Comparison of ENCODE assay signal across 8 cellular contexts in the genomic region with DNA sequence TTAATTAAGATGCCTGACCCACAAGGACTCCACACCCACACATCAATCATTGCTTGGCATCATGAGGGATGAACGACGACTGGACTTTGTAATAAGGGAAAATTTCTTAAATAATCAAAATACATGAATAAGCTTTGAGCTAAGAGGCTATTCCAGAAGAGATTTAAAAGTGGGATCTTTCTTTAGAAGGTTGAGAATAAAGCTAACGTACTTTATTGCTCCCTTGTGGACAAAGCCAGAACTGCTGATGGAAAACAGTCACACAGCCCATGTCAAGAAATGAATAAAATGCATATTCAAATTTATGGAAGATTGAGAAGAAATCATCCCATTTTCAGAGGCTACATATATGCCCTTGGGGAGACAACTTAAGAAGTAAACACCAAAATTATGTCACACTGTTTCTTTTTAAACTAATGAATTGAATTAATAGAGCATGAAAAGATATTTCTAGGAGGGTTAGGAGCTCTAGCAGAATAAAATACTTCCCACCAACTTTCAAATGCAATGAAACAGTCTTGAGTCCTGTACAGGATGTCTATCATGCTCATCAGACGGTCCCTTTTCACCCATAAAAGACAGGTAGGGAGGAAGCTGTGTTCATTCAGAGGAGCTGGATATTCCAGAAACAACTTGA.
A peak's percentile ranks its signal among the peaks of the same experiment; 100 is the strongest.
DNase-seq lines count a peak whose midpoint lies in the region; ATAC-seq and TF ChIP-seq lines count a peak whose summit lies in the region.

No MANE protein-coding gene starts in this region.

- H4K91ac ChIP-seq in trophoblast cell (ENCODE audit: low read depth, low read length): no peak overlapping the region

- H2AFZ ChIP-seq in trophoblast cell (ENCODE audit: insufficient read depth, low read length, poor library complexity): no peak overlapping the region

- H3K79me2 ChIP-seq in trophoblast cell (ENCODE audit: control insufficient read depth, insufficient read depth, low read length, poor library complexity): no peaks in the 10 kb centered on the region

- H3K9ac ChIP-seq in trophoblast cell (ENCODE audit: low read length): no peak overlapping the region

- intact Hi-C loops in esophagus squamous epithelium (cut with DNase I): no loop called here

- H3K27ac ChIP-seq in esophagus squamous epithelium (no peak overlapping the region), trophoblast cell (ENCODE audit: low read depth, low read length) (no peak overlapping the region)

- H2BK5ac ChIP-seq in trophoblast cell (ENCODE audit: low read depth, low read length, poor library complexity): no peak overlapping the region

- no peak overlapping the region for H2BK120ac ChIP-seq in trophoblast cell (ENCODE audit: insufficient read depth, low read length, poor library complexity)

- H2BK12ac ChIP-seq in trophoblast cell (ENCODE audit: low read length): no peak overlapping the region

- H3K4me3 ChIP-seq in esophagus squamous epithelium (no peak overlapping the region), trophoblast cell (ENCODE audit: low read depth, low read length) (no peak overlapping the region)

- no peak overlapping the region for H4K12ac ChIP-seq in trophoblast cell (ENCODE audit: low read depth, low read length)

- H3K23ac ChIP-seq in trophoblast cell (ENCODE audit: low read length): no peak overlapping the region

- H3K36me3 ChIP-seq in esophagus squamous epithelium: peaks cover 0 to 24% (median 0%) of the 10 kb centered on the region in 3 donors
- H3K36me3 ChIP-seq in trophoblast cell (ENCODE audit: control insufficient read depth in 1 of 2, insufficient read depth in 2 of 2, low read length in 2 of 2): peaks cover 0 to 2% of the 10 kb centered on the region in 2 experiments

- WGBS in esophagus squamous epithelium, 2 donors: 36 to 44% methylated on average over 4 of the region's 4 CpGs
- no CpG with 5 or more reads among the region's 4 CpGs for WGBS in trophoblast cell (ENCODE audit: extremely low coverage, insufficient coverage, insufficient read length)

- no peaks in the 10 kb centered on the region for H3K9me3 ChIP-seq in esophagus squamous epithelium
- no peaks in the 10 kb centered on the region for H3K9me3 ChIP-seq in trophoblast cell (ENCODE audit: insufficient read depth, low read depth, low read length)

- H3K18ac ChIP-seq in trophoblast cell (ENCODE audit: low read length): no peak overlapping the region

- no peak overlapping the region for H3K4me2 ChIP-seq in trophoblast cell (ENCODE audit: low read length)

- no peak overlapping the region for H4K8ac ChIP-seq in trophoblast cell (ENCODE audit: low read depth, low read length)

- H3K27me3 ChIP-seq in esophagus squamous epithelium: no peaks in the 10 kb centered on the region
- H3K27me3 ChIP-seq in trophoblast cell (ENCODE audit: insufficient read depth, low read length): no peaks in the 10 kb centered on the region

- H3K4me1 ChIP-seq in esophagus squamous epithelium: no peaks in the 10 kb centered on the region
- H3K4me1 ChIP-seq in trophoblast cell (ENCODE audit: control insufficient read depth in 1 of 2, insufficient read depth in 2 of 2, low read length in 2 of 2): no peaks in the 10 kb centered on the region

- DNase-seq in COLO829 (ENCODE audit: low spot score) (peak; percentile 45), GM20000 (ENCODE audit: low spot score) (no peak), SKM-1 (lab: John Stamatoyannopoulos, UW; ENCODE audit: unreplicated experiment) (peak; percentile 7), esophagus squamous epithelium (lab: John Stamatoyannopoulos, UW) (no peak), trophoblast cell (peak; percentile 13 to 67)

- no peak overlapping the region for H2AK5ac ChIP-seq in trophoblast cell (ENCODE audit: low read length)

- peak; percentile 22 for TF ChIP-seq CTCF in GM20000 (IDR thresholded peaks at IDR 0.05; ENCODE audit: extremely low read depth, missing control alignments)
- TF ChIP-seq CTCF in esophagus squamous epithelium (IDR thresholded peaks at IDR 0.05): peak; percentile 41 to 76 (median 64)

- no peak for ATAC-seq in HG03520 (IDR thresholded peaks at IDR 0.05; ENCODE audit: unreplicated experiment)
- ATAC-seq in HG02970 (IDR thresholded peaks at IDR 0.05; ENCODE audit: low FRiP score, unreplicated experiment): no peak
- ATAC-seq in HG03095 (IDR thresholded peaks at IDR 0.05; ENCODE audit: unreplicated experiment): no peak

- H3K79me1 ChIP-seq in trophoblast cell (ENCODE audit: low read length): no peaks in the 10 kb centered on the region

- no peak for TF ChIP-seq POLR2A in esophagus squamous epithelium (IDR thresholded peaks at IDR 0.05)

- no peak overlapping the region for H3K4ac ChIP-seq in trophoblast cell (ENCODE audit: low read depth, low read length)

- H3K14ac ChIP-seq in trophoblast cell (ENCODE audit: low read length): no peak overlapping the region

Comparison
In these comparisons a context has a peak if more than half of its experiments do, and no peak if none do; other contexts are left out.
1. DNase-seq: peak in COLO829 (single experiment), SKM-1 (single experiment) and trophoblast cell (2 of 2); none in GM20000 (single experiment) and esophagus squamous epithelium (single experiment).